ENCODE assay signal across 9 cellular contexts in genomic region chr17:43900183-43900857, GRCh38. TPM values are rescaled to one million over a fixed set of nuclear protein-coding genes. Genes with fewer than 3 reads are reported as not detected.
DNase-seq lines count a peak whose midpoint lies in the region; ATAC-seq, FAIRE-seq and TF ChIP-seq lines count a peak whose summit lies in the region.
"Had no signal": no experiment of that assay in that cellular context is flagged by ENCODE, and none has a peak within 500 bp of the region (broad histone marks: within the 10 kb centered on the region; RNA-seq: fewer than 3 reads in every experiment).

No MANE protein-coding gene starts in this region.

- intact Hi-C loops in HepG2 (cut with micrococcal nuclease; ENCODE audit: unreplicated experiment) = no loop called here

- CTCF ChIA-PET in HepG2 (lab: Yijun Ruan, JAX; ENCODE audit: low intra/inter-chr PET ratio, low total read pairs) = no interaction called here

- peak overlapping the region; percentile 32 for H3K4me2 ChIP-seq in HepG2 (ENCODE audit: low read depth, low read length)

- H2AFZ ChIP-seq in HepG2 (ENCODE audit: low read length) = no peak overlapping the region

- no peaks in the 10 kb centered on the region for H3K9me3 ChIP-seq in HepG2 (ENCODE audit: low read length)

- no peak overlapping the region for H3K27ac ChIP-seq in HepG2 (ENCODE audit: extremely low read length, insufficient read depth, low read length)

- TF ChIP-seq POLR2A in HepG2 (IDR thresholded peaks at IDR 0.05; ENCODE audit: insufficient read depth in 1 of 2, low read depth in 2 of 2, low read length in 2 of 2) = no peak

- no peak for TF ChIP-seq CTCF in HepG2 (CRISPR knock-in tag; IDR thresholded peaks at IDR 0.05)

- no peak for TF ChIP-seq RAD21 in HepG2 (CRISPR knock-in tag; IDR thresholded peaks at IDR 0.05)

- H3K4me3 ChIP-seq in HepG2 (replicated peaks in 1 of 3; ENCODE audit: insufficient read depth in 1 of 3, low read depth in 2 of 3, low read length in 3 of 3) = peak overlapping the region in 1 of 3 experiments; percentile 51; a peak in 1 of 6 replicates

- peaks cover 12% of the 10 kb centered on the region for H3K4me1 ChIP-seq in HepG2 (ENCODE audit: insufficient read depth, low read length)

- DNase-seq in DMS53 treated with DMSO at 0.1 percent for 48 hours (lab: John Stamatoyannopoulos, UW; ENCODE audit: unreplicated experiment) (peak; percentile 83), NCI-H526 (lab: John Stamatoyannopoulos, UW) (peak; percentile 62 to 93), dermis blood vessel endothelial cell (peak; percentile 89), HepG2 (ENCODE audit: low spot score) (peak; percentile 63)
- DNase-seq in activated CD4-positive, alpha-beta T cell treated with anti-CD3 and anti-CD28 coated beads, Interleukin-2, amount 50 U/mL, for 4 hours = peak; percentile 78 to 79
- peak; percentile 87 for DNase-seq in stimulated activated CD4-positive, alpha-beta T cell treated with anti-CD3 and anti-CD28 coated beads, Interleukin-1b, Interleukin-23, amount 100 ng/mL, for 48 hours

- no peak for FAIRE-seq in HepG2 (lab: Jason Lieb, UNC)

- no peak overlapping the region for H3K9ac ChIP-seq in HepG2 (ENCODE audit: insufficient read depth, low read depth, low read length)

- BruUV-seq in HepG2 (replicated peaks; lab: Mats Ljungman, UMichigan) = no TSS peak

- TF ChIP-seq EP300 in HepG2 (IDR thresholded peaks at IDR 0.05; ENCODE audit: low read depth in 2 of 2, low read length in 2 of 2) (no peak), HepG2 (CRISPR knock-in tag; IDR thresholded peaks at IDR 0.05; ENCODE audit: borderline replicate concordance) (no peak)

- WGBS in HepG2 (ENCODE audit: low lambda C conversion rate) = 26% methylated on average over 17 of the region's 31 CpGs

- in situ Hi-C loops in HepG2 (cut with HindIII; ENCODE audit: extremely low pct_ligation_motif_present, low pct_unique_long_range_greater_than_20kb) = no loop called here

- POLR2A ChIA-PET in HepG2 (lab: Yijun Ruan, JAX) = no interaction called here

- H4K20me1 ChIP-seq in HepG2 (ENCODE audit: insufficient read depth, low read length) = peaks cover 2% of the 10 kb centered on the region; the same call in 1 of the 2 replicates

- ATAC-seq in HG03342 (IDR thresholded peaks at IDR 0.05; ENCODE audit: unreplicated experiment) (peak; percentile 57), HepG2 (peak; percentile 91), GM18511 (IDR thresholded peaks at IDR 0.05; ENCODE audit: unreplicated experiment) (no peak)

- no peaks in the 10 kb centered on the region for H3K36me3 ChIP-seq in HepG2 (replicated peaks in 1 of 2; ENCODE audit: control insufficient read depth in 1 of 2, insufficient read depth in 2 of 2, low read length in 2 of 2)

- H3K79me2 ChIP-seq in HepG2 (ENCODE audit: insufficient read depth, low read length) = no peaks in the 10 kb centered on the region

- peaks cover 11 to 74% of the 10 kb centered on the region in 2 experiments; a peak in 4 of 5 replicates for H3K27me3 ChIP-seq in HepG2 (ENCODE audit: control insufficient read depth in 1 of 2, insufficient read depth in 2 of 2, low read length in 2 of 2)

RNA-seq across cellular contexts. Expression of gene MPP2, which starts 7.0 kb away (rescaled TPM):
- total RNA-seq in dermis blood vessel endothelial cell (0.34 and 0.84 TPM in 2 replicates), HepG2 (2016; rRNA removed; fragmentation: Illumina TruSeq; extraction: Trizol) (0.20 and 0.44 TPM in 2 replicates)
- total RNA-seq in HepG2 (2016; cell fraction: cytosol; rRNA removed; fragmentation: Illumina TruSeq; extraction: Trizol; ENCODE audit: low read depth) = 0.18 and 0.30 TPM in 2 replicates
- 0.02 and 0.10 TPM in 2 replicates for total RNA-seq in HepG2 (2016; cell fraction: insoluble cytoplasmic fraction; rRNA removed; fragmentation: Illumina TruSeq; extraction: Trizol)
- 0.06 and 0.07 TPM in 2 replicates for total RNA-seq in HepG2 (2016; cell fraction: membrane; rRNA removed; fragmentation: Illumina TruSeq; extraction: Trizol)
- 0.25 TPM in 1 of 2 replicates, not detected in the other for total RNA-seq in HepG2 (2016; cell fraction: nucleus; rRNA removed; fragmentation: Illumina TruSeq; extraction: Trizol)
- polyA plus RNA-seq in HepG2 (2011; rRNA removed) = 1.7 and 2.2 TPM in 2 replicates
- polyA plus RNA-seq in HepG2 (2011; cell fraction: cytosol; rRNA removed) = 1.6 TPM in 2 replicates
- 3.8 and 4.9 TPM in 2 replicates for polyA plus RNA-seq in HepG2 (2011; cell fraction: nucleus; rRNA removed)
- polyA plus RNA-seq in HepG2 (2012) = 0.62 and 0.99 TPM in 2 replicates
- polyA plus RNA-seq in HepG2 (2016; cell fraction: cytosol; fragmentation: Illumina TruSeq; extraction: Trizol; ENCODE audit: low read depth) = not detected in 2 replicates
- polyA plus RNA-seq in HepG2 (2016; cell fraction: insoluble cytoplasmic fraction; fragmentation: Illumina TruSeq; extraction: Trizol; ENCODE audit: low read depth) = 0.19 and 0.20 TPM in 2 replicates
- 0.05 TPM in 1 of 2 replicates, not detected in the other for polyA plus RNA-seq in HepG2 (2016; cell fraction: membrane; fragmentation: Illumina TruSeq; extraction: Trizol; ENCODE audit: low read depth)
- 0.15 and 0.18 TPM in 2 replicates for polyA plus RNA-seq in HepG2 (2016; cell fraction: nucleus; fragmentation: Illumina TruSeq; extraction: Trizol; ENCODE audit: insufficient read depth, low read depth)
- polyA minus RNA-seq in HepG2 (2011; rRNA and poly(A)+ RNA removed; ENCODE audit: low replicate concordance) = 3.3 and 19.7 TPM in 2 replicates
- polyA minus RNA-seq in HepG2 (2011; cell fraction: cytosol; rRNA and poly(A)+ RNA removed) = 1.1 and 2.0 TPM in 2 replicates
- polyA minus RNA-seq in HepG2 (2011; cell fraction: nucleus; rRNA and poly(A)+ RNA removed) = 1.5 and 3.2 TPM in 2 replicates

RNA-seq across cellular contexts. Expression of gene PPY, which starts 42.0 kb away (rescaled TPM):
- not detected in 2 replicates for total RNA-seq in dermis blood vessel endothelial cell
- not detected in 2 replicates for total RNA-seq in HepG2 (2016; rRNA removed; fragmentation: Illumina TruSeq; extraction: Trizol)
- not detected in 2 replicates for total RNA-seq in HepG2 (2016; cell fraction: cytosol; rRNA removed; fragmentation: Illumina TruSeq; extraction: Trizol; ENCODE audit: low read depth)
- not detected in 2 replicates for total RNA-seq in HepG2 (2016; cell fraction: insoluble cytoplasmic fraction; rRNA removed; fragmentation: Illumina TruSeq; extraction: Trizol)
- total RNA-seq in HepG2 (2016; cell fraction: membrane; rRNA removed; fragmentation: Illumina TruSeq; extraction: Trizol) = not detected in 2 replicates
- total RNA-seq in HepG2 (2016; cell fraction: nucleus; rRNA removed; fragmentation: Illumina TruSeq; extraction: Trizol) = not detected in 2 replicates
- polyA plus RNA-seq in HepG2 (2011; rRNA removed) = not detected in 2 replicates
- polyA plus RNA-seq in HepG2 (2011; cell fraction: cytosol; rRNA removed) = 0.21 TPM in 1 of 2 replicates, not detected in the other
- not detected in 2 replicates for polyA plus RNA-seq in HepG2 (2011; cell fraction: nucleus; rRNA removed)
- polyA plus RNA-seq in HepG2 (2012) = not detected in 2 replicates
- polyA plus RNA-seq in HepG2 (2016; cell fraction: cytosol; fragmentation: Illumina TruSeq; extraction: Trizol; ENCODE audit: low read depth) = not detected in 2 replicates
- polyA plus RNA-seq in HepG2 (2016; cell fraction: insoluble cytoplasmic fraction; fragmentation: Illumina TruSeq; extraction: Trizol; ENCODE audit: low read depth) = not detected in 2 replicates
- polyA plus RNA-seq in HepG2 (2016; cell fraction: membrane; fragmentation: Illumina TruSeq; extraction: Trizol; ENCODE audit: low read depth) = not detected in 2 replicates
- not detected in 2 replicates for polyA plus RNA-seq in HepG2 (2016; cell fraction: nucleus; fragmentation: Illumina TruSeq; extraction: Trizol; ENCODE audit: insufficient read depth, low read depth)
- not detected in 2 replicates for polyA minus RNA-seq in HepG2 (2011; rRNA and poly(A)+ RNA removed; ENCODE audit: low replicate concordance)
- not detected in 2 replicates for polyA minus RNA-seq in HepG2 (2011; cell fraction: cytosol; rRNA and poly(A)+ RNA removed)
- polyA minus RNA-seq in HepG2 (2011; cell fraction: nucleus; rRNA and poly(A)+ RNA removed) = not detected in 2 replicates
- total RNA-seq: activated CD8-positive, alpha-beta memory T cell treated with anti-CD3 and anti-CD28 coated beads for 36 hours had no signal

RNA-seq across cellular contexts. Expression of gene CD300LG, which starts 53.3 kb away (rescaled TPM):
- total RNA-seq in dermis blood vessel endothelial cell = 0.05 and 0.34 TPM in 2 replicates
- total RNA-seq in HepG2 (2016; rRNA removed; fragmentation: Illumina TruSeq; extraction: Trizol) = not detected in 2 replicates
- not detected in 2 replicates for total RNA-seq in HepG2 (2016; cell fraction: cytosol; rRNA removed; fragmentation: Illumina TruSeq; extraction: Trizol; ENCODE audit: low read depth)
- not detected in 2 replicates for total RNA-seq in HepG2 (2016; cell fraction: insoluble cytoplasmic fraction; rRNA removed; fragmentation: Illumina TruSeq; extraction: Trizol)
- total RNA-seq in HepG2 (2016; cell fraction: membrane; rRNA removed; fragmentation: Illumina TruSeq; extraction: Trizol) = not detected in 2 replicates
- not detected in 2 replicates for total RNA-seq in HepG2 (2016; cell fraction: nucleus; rRNA removed; fragmentation: Illumina TruSeq; extraction: Trizol)
- not detected in 2 replicates for polyA plus RNA-seq in HepG2 (2011; rRNA removed)
- polyA plus RNA-seq in HepG2 (2011; cell fraction: cytosol; rRNA removed) = not detected in 2 replicates
- not detected in 2 replicates for polyA plus RNA-seq in HepG2 (2011; cell fraction: nucleus; rRNA removed)
- polyA plus RNA-seq in HepG2 (2012) = not detected in 2 replicates
- not detected in 2 replicates for polyA plus RNA-seq in HepG2 (2016; cell fraction: cytosol; fragmentation: Illumina TruSeq; extraction: Trizol; ENCODE audit: low read depth)
- not detected in 2 replicates for polyA plus RNA-seq in HepG2 (2016; cell fraction: insoluble cytoplasmic fraction; fragmentation: Illumina TruSeq; extraction: Trizol; ENCODE audit: low read depth)
- polyA plus RNA-seq in HepG2 (2016; cell fraction: membrane; fragmentation: Illumina TruSeq; extraction: Trizol; ENCODE audit: low read depth) = not detected in 2 replicates
- not detected in 2 replicates for polyA plus RNA-seq in HepG2 (2016; cell fraction: nucleus; fragmentation: Illumina TruSeq; extraction: Trizol; ENCODE audit: insufficient read depth, low read depth)
- polyA minus RNA-seq in HepG2 (2011; rRNA and poly(A)+ RNA removed; ENCODE audit: low replicate concordance) = not detected in 2 replicates
- polyA minus RNA-seq in HepG2 (2011; cell fraction: cytosol; rRNA and poly(A)+ RNA removed) = not detected in 2 replicates
- polyA minus RNA-seq in HepG2 (2011; cell fraction: nucleus; rRNA and poly(A)+ RNA removed) = not detected in 2 replicates
- total RNA-seq: activated CD8-positive, alpha-beta memory T cell treated with anti-CD3 and anti-CD28 coated beads for 36 hours had no signal

RNA-seq across cellular contexts. Expression of gene PYY, which starts 53.4 kb away (rescaled TPM):
- total RNA-seq in dermis blood vessel endothelial cell (not detected in 2 replicates), HepG2 (2016; rRNA removed; fragmentation: Illumina TruSeq; extraction: Trizol) (not detected in 2 replicates)
- total RNA-seq in HepG2 (2016; cell fraction: cytosol; rRNA removed; fragmentation: Illumina TruSeq; extraction: Trizol; ENCODE audit: low read depth) = not detected in 2 replicates
- total RNA-seq in HepG2 (2016; cell fraction: insoluble cytoplasmic fraction; rRNA removed; fragmentation: Illumina TruSeq; extraction: Trizol) = not detected in 2 replicates
- not detected in 2 replicates for total RNA-seq in HepG2 (2016; cell fraction: membrane; rRNA removed; fragmentation: Illumina TruSeq; extraction: Trizol)
- total RNA-seq in HepG2 (2016; cell fraction: nucleus; rRNA removed; fragmentation: Illumina TruSeq; extraction: Trizol) = not detected in 2 replicates
- polyA plus RNA-seq in HepG2 (2011; rRNA removed) = 0.24 and 0.25 TPM in 2 replicates
- 0.21 and 0.30 TPM in 2 replicates for polyA plus RNA-seq in HepG2 (2011; cell fraction: cytosol; rRNA removed)
- polyA plus RNA-seq in HepG2 (2011; cell fraction: nucleus; rRNA removed) = 1.1 and 1.2 TPM in 2 replicates
- polyA plus RNA-seq in HepG2 (2012) = 0.32 TPM in 1 of 2 replicates, not detected in the other
- polyA plus RNA-seq in HepG2 (2016; cell fraction: cytosol; fragmentation: Illumina TruSeq; extraction: Trizol; ENCODE audit: low read depth) = not detected in 2 replicates
- polyA plus RNA-seq in HepG2 (2016; cell fraction: insoluble cytoplasmic fraction; fragmentation: Illumina TruSeq; extraction: Trizol; ENCODE audit: low read depth) = not detected in 2 replicates
- polyA plus RNA-seq in HepG2 (2016; cell fraction: membrane; fragmentation: Illumina TruSeq; extraction: Trizol; ENCODE audit: low read depth) = not detected in 2 replicates
- not detected in 2 replicates for polyA plus RNA-seq in HepG2 (2016; cell fraction: nucleus; fragmentation: Illumina TruSeq; extraction: Trizol; ENCODE audit: insufficient read depth, low read depth)
- not detected in 2 replicates for polyA minus RNA-seq in HepG2 (2011; rRNA and poly(A)+ RNA removed; ENCODE audit: low replicate concordance)
- polyA minus RNA-seq in HepG2 (2011; cell fraction: cytosol; rRNA and poly(A)+ RNA removed) = not detected in 2 replicates
- not detected in 2 replicates for polyA minus RNA-seq in HepG2 (2011; cell fraction: nucleus; rRNA and poly(A)+ RNA removed)
- total RNA-seq: activated CD8-positive, alpha-beta memory T cell treated with anti-CD3 and anti-CD28 coated beads for 36 hours had no signal
